ENCODE assay signal across 11 cellular contexts in genomic region chr7:18290223-18290622, GRCh38.
DNase-seq lines count a peak whose midpoint lies in the region; ATAC-seq and TF ChIP-seq lines count a peak whose summit lies in the region.
"Had no signal": no experiment of that assay in that cellular context is flagged by ENCODE, and none has a peak within 500 bp of the region (broad histone marks: within the 10 kb centered on the region; RNA-seq: fewer than 3 reads in every experiment).

No MANE protein-coding gene starts in this region.

- peak overlapping the region; percentile 16; the same call in 1 of the 2 replicates for H3K4me2 ChIP-seq in MM.1S (ENCODE audit: low read depth, low read length)

- TF ChIP-seq CTCF in MM.1S (IDR thresholded peaks at IDR 0.05; ENCODE audit: low read length) (no peak), right atrium auricular region (IDR thresholded peaks at IDR 0.05) (no peak), WTC11 (IDR thresholded peaks at IDR 0.05) (no peak), thyroid gland (IDR thresholded peaks at IDR 0.05) (no peak)

- H3K27ac ChIP-seq in MM.1S (ENCODE audit: low read length) = no peak overlapping the region
- H3K27ac ChIP-seq in right atrium auricular region = no peak overlapping the region
- H3K27ac ChIP-seq in thyroid gland = no peak overlapping the region
- H3K27ac ChIP-seq: cardiac muscle cell had no signal

- CTCF ChIA-PET in WTC11 (lab: Charles Lee) = no interaction called here

- H3K4me1 Mint-ChIP-seq in WTC11 = no peaks in the 10 kb centered on the region

- H3K9me3 ChIP-seq in MM.1S (replicated peaks; ENCODE audit: insufficient read depth, low read length) (no peaks in the 10 kb centered on the region), right atrium auricular region (no peaks in the 10 kb centered on the region), thyroid gland (no peaks in the 10 kb centered on the region)

- POLR2A ChIA-PET in WTC11 (lab: Charles Lee) = no interaction called here

- TF ChIP-seq POLR2A in thyroid gland (IDR thresholded peaks at IDR 0.05) = no peak

- no peak overlapping the region for H2AFZ ChIP-seq in MM.1S (ENCODE audit: low read length)

- H3K27me3 Mint-ChIP-seq in WTC11 (ENCODE audit: low read depth) = no peaks in the 10 kb centered on the region

- H3K27me3 ChIP-seq in MM.1S (replicated peaks; ENCODE audit: insufficient read depth, low read length) = no peaks in the 10 kb centered on the region
- H3K27me3 ChIP-seq in right atrium auricular region = no peaks in the 10 kb centered on the region
- no peaks in the 10 kb centered on the region for H3K27me3 ChIP-seq in thyroid gland
- H3K27me3 ChIP-seq: cardiac muscle cell had no signal

- ATAC-seq in GM18511 (IDR thresholded peaks at IDR 0.05; ENCODE audit: unreplicated experiment) (peak; percentile 75), HG02623 (IDR thresholded peaks at IDR 0.05; ENCODE audit: unreplicated experiment) (peak; percentile 77), WTC11 (no peak)

- no peaks in the 10 kb centered on the region for H4K20me1 ChIP-seq in MM.1S (ENCODE audit: insufficient read depth, low read length)

- H3K4me1 ChIP-seq in MM.1S (ENCODE audit: low read length) (no peaks in the 10 kb centered on the region; the same call in 1 of the 2 replicates), right atrium auricular region (peaks cover 0 to 8% of the 10 kb centered on the region in 2 donors), thyroid gland (no peaks in the 10 kb centered on the region)

- no peaks in the 10 kb centered on the region for H3K79me2 ChIP-seq in MM.1S (ENCODE audit: low read length)

- H3K27ac Mint-ChIP-seq in WTC11 = no peak overlapping the region

- no peak overlapping the region for H3K4me3 Mint-ChIP-seq in WTC11

- H3K9me2 ChIP-seq in MM.1S (replicated peaks; ENCODE audit: insufficient read depth, low read length) = no peaks in the 10 kb centered on the region

- intact Hi-C loops in thyroid gland (cut with DNase I) = no loop called here

- no peaks in the 10 kb centered on the region for H3K36me3 Mint-ChIP-seq in WTC11

- no peaks in the 10 kb centered on the region for H3F3A ChIP-seq in MM.1S (ENCODE audit: insufficient read depth, low read length)

- H3K36me3 ChIP-seq in MM.1S (replicated peaks; ENCODE audit: insufficient read depth, low read length) (no peaks in the 10 kb centered on the region), right atrium auricular region (no peaks in the 10 kb centered on the region), thyroid gland (no peaks in the 10 kb centered on the region)
- H3K36me3 ChIP-seq: cardiac muscle cell had no signal

- H3K4me3 ChIP-seq in MM.1S (ENCODE audit: low read length) (no peak overlapping the region), right atrium auricular region (peak overlapping the region; percentile 19 to 22), thyroid gland (replicated peaks in 1 of 3) (no peak overlapping the region)
- H3K4me3 ChIP-seq: cardiac muscle cell had no signal

- 70 to 73% methylated on average over 5 of the region's 5 CpGs for WGBS in thyroid gland, 2 donors

- no peak overlapping the region for H3K9ac ChIP-seq in MM.1S (ENCODE audit: low read length)

- H3K9me3 Mint-ChIP-seq in WTC11 = no peaks in the 10 kb centered on the region

- no peak for DNase-seq in MM.1S
- DNase-seq in right atrium auricular region (ENCODE audit: low spot score) = no peak
- DNase-seq in WTC11 (ENCODE audit: low spot score) = no peak
- DNase-seq in DMS153 treated with DMSO at 0.1 percent for 48 hours (lab: John Stamatoyannopoulos, UW; ENCODE audit: unreplicated experiment) = no peak
- no peak for DNase-seq in ecto neural progenitor cell (ENCODE audit: low spot score)
- DNase-seq in thyroid gland = no peak
- DNase-seq: HCEC 1CT, nucleus accumbens had no signal

TF ChIP-seq in WTC11, 78 proteins besides CTCF, POLR2A, EP300 and RAD21:
- TF ChIP-seq JUN (CRISPR knock-in tag; IDR thresholded peaks at IDR 0.05) (no peak), ZNF138 (CRISPR knock-in tag; conservative IDR thresholded peaks at IDR 0.05) (no peak), ZSCAN18 (CRISPR knock-in tag; IDR thresholded peaks at IDR 0.05) (no peak), ATF1 (CRISPR knock-in tag; IDR thresholded peaks at IDR 0.05) (no peak), ZNF671 (CRISPR knock-in tag; IDR thresholded peaks at IDR 0.05) (no peak), FOXJ3 (CRISPR knock-in tag; IDR thresholded peaks at IDR 0.05; ENCODE audit: borderline replicate concordance) (no peak), OVOL2 (CRISPR knock-in tag; IDR thresholded peaks at IDR 0.05; ENCODE audit: borderline replicate concordance) (no peak), TEAD4 (CRISPR knock-in tag; IDR thresholded peaks at IDR 0.05) (no peak), CREM (CRISPR knock-in tag; IDR thresholded peaks at IDR 0.05) (no peak)

Comparison
In these comparisons a context has a peak if more than half of its experiments do, and no peak if none do; other contexts are left out.
1. H3K4me3 ChIP-seq: peak in right atrium auricular region (2 of 2); none in MM.1S (single experiment) and thyroid gland (0 of 3).